Comparison of ENCODE assay signal across 10 cellular contexts in the genomic region with DNA sequence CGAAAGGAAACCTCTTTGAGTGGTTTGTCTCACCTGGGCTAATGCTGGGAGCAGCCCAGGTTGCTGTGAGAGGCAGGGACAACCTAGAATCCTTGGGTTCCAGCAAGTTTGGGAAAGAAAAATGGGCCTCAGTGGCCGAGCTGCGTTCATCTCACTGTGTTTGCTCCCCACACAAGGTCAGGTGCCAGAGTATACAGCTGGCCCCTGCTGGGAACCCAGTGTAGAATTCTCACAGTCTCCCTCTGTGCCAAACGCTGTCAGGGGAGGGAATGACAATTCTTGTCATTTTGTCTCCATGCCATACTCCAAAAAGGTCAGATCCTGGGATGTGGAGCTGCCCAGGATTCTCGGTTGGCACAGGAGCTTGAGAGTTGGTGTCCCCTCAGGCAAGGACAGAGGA. TPM values are rescaled to one million over a fixed set of nuclear protein-coding genes. Genes with fewer than 3 reads are reported as not detected.
DNase-seq lines count a peak whose midpoint lies in the region; ATAC-seq and TF ChIP-seq lines count a peak whose summit lies in the region.
"Had no signal": no experiment of that assay in that cellular context is flagged by ENCODE, and none has a peak within 500 bp of the region (broad histone marks: within the 10 kb centered on the region; RNA-seq: fewer than 3 reads in every experiment).

No MANE protein-coding gene starts in this region.

- H3K4me1 Mint-ChIP-seq in stimulated activated naive CD8-positive, alpha-beta T cell treated with anti-CD3 and anti-CD28 coated beads, Interleukin-15, Interleukin-2, amounts not matched to agents 100 ng/mL and 50 ng/mL, for 24 hours (ENCODE audit: low read depth) = peaks cover 80% of the 10 kb centered on the region
- H3K4me1 Mint-ChIP-seq in naive thymus-derived CD8-positive, alpha-beta T cell = peaks cover 45 to 84% (median 80%) of the 10 kb centered on the region in 4 donors

- peak overlapping the region; percentile 88 for H3K27ac Mint-ChIP-seq in stimulated activated naive CD8-positive, alpha-beta T cell treated with anti-CD3 and anti-CD28 coated beads, Interleukin-15, Interleukin-2, amounts not matched to agents 100 ng/mL and 50 ng/mL, for 24 hours
- H3K27ac Mint-ChIP-seq in naive thymus-derived CD8-positive, alpha-beta T cell = peak overlapping the region; percentile 75 to 95 (median 94)

- ATAC-seq in stimulated activated naive CD8-positive, alpha-beta T cell treated with anti-CD3 and anti-CD28 coated beads, Interleukin-15, Interleukin-2, amounts not matched to agents 100 U/mL and 50 U/mL, for 24 hours = no peak
- ATAC-seq in body of pancreas (no peak), HG02870 (IDR thresholded peaks at IDR 0.05; ENCODE audit: unreplicated experiment) (no peak), HG03280 (IDR thresholded peaks at IDR 0.05; ENCODE audit: unreplicated experiment) (no peak)
- ATAC-seq in naive thymus-derived CD8-positive, alpha-beta T cell = no peak

- peak overlapping the region; percentile 81 for H3K4me3 Mint-ChIP-seq in stimulated activated naive CD8-positive, alpha-beta T cell treated with anti-CD3 and anti-CD28 coated beads, Interleukin-15, Interleukin-2, amounts not matched to agents 100 ng/mL and 50 ng/mL, for 24 hours
- H3K4me3 Mint-ChIP-seq in naive thymus-derived CD8-positive, alpha-beta T cell = peak overlapping the region; percentile 76 to 98 (median 87)

- peaks cover 69% of the 10 kb centered on the region for H3K4me1 ChIP-seq in body of pancreas

- no peak for DNase-seq in stimulated activated naive CD8-positive, alpha-beta T cell treated with anti-CD3 and anti-CD28 coated beads, Interleukin-15, Interleukin-2, amounts not matched to agents 100 U/mL and 50 U/mL, for 24 hours
- DNase-seq in body of pancreas (peak; percentile 43 to 67 (median 59)), cortex of kidney (lab: John Stamatoyannopoulos, UW) (no peak), NCI-H226 (no peak)
- no peak for DNase-seq in naive thymus-derived CD8-positive, alpha-beta T cell

- TF ChIP-seq CTCF in body of pancreas (IDR thresholded peaks at IDR 0.05) = no peak

- H3K9me3 Mint-ChIP-seq in stimulated activated naive CD8-positive, alpha-beta T cell treated with anti-CD3 and anti-CD28 coated beads, Interleukin-15, Interleukin-2, amounts not matched to agents 100 ng/mL and 50 ng/mL, for 24 hours = no peaks in the 10 kb centered on the region
- no peaks in the 10 kb centered on the region for H3K9me3 Mint-ChIP-seq in naive thymus-derived CD8-positive, alpha-beta T cell

- H3K36me3 Mint-ChIP-seq in stimulated activated naive CD8-positive, alpha-beta T cell treated with anti-CD3 and anti-CD28 coated beads, Interleukin-15, Interleukin-2, amounts not matched to agents 100 ng/mL and 50 ng/mL, for 24 hours (ENCODE audit: low read depth) = peaks cover 7% of the 10 kb centered on the region
- peaks cover 0 to 21% (median 0%) of the 10 kb centered on the region in 3 donors for H3K36me3 Mint-ChIP-seq in naive thymus-derived CD8-positive, alpha-beta T cell

- no peaks in the 10 kb centered on the region for H3K27me3 ChIP-seq in body of pancreas
- H3K27me3 ChIP-seq: BE2C had no signal

- 17 to 21% methylated on average over 5 of the region's 5 CpGs for WGBS in body of pancreas, 2 donors

- H3K36me3 ChIP-seq in body of pancreas (replicated peaks in 1 of 2; ENCODE audit: insufficient read depth in 1 of 2, low read depth in 2 of 2) = no peaks in the 10 kb centered on the region
- H3K36me3 ChIP-seq: BE2C had no signal

- no peaks in the 10 kb centered on the region for H3K9me3 ChIP-seq in body of pancreas
- H3K9me3 ChIP-seq: BE2C had no signal

- peak overlapping the region; percentile 66 to 84 (median 76) for H3K27ac ChIP-seq in body of pancreas

- no peaks in the 10 kb centered on the region for H3K27me3 Mint-ChIP-seq in stimulated activated naive CD8-positive, alpha-beta T cell treated with anti-CD3 and anti-CD28 coated beads, Interleukin-15, Interleukin-2, amounts not matched to agents 100 ng/mL and 50 ng/mL, for 24 hours
- H3K27me3 Mint-ChIP-seq in naive thymus-derived CD8-positive, alpha-beta T cell = no peaks in the 10 kb centered on the region

- POLR2A ChIA-PET in naive thymus-derived CD8-positive, alpha-beta T cell (lab: Charles Lee) = interaction anchor here (0.8 to 15.9 kb wide), 11 partner anchors 9 to 349 kb away, joined by 3 to 303 read pairs (median 4); a partner anchor contains a TSS

- intact Hi-C loops in body of pancreas (cut with DNase I) = no loop called here

- H3K4me3 ChIP-seq in body of pancreas = no peak overlapping the region

- no peak for TF ChIP-seq POLR2A in body of pancreas (IDR thresholded peaks at IDR 0.05)

RNA-seq across cellular contexts. Expression of a gene that starts 4.3 kb away (rescaled TPM):
- 10 to 100 TPM; 79.4 to 86.4 TPM for total RNA-seq in body of pancreas
- total RNA-seq in naive thymus-derived CD8-positive, alpha-beta T cell = 100 to 1,000 TPM; 234 to 243 TPM
- polyA plus RNA-seq in naive thymus-derived CD8-positive, alpha-beta T cell = 10 to 100 TPM; 47.1 to 71.0 (median 52.5) TPM

RNA-seq across cellular contexts. Expression of a gene that starts 29.9 kb away (rescaled TPM):
- total RNA-seq in body of pancreas = 10 to 100 TPM; 36.9 to 63.0 TPM
- 1 to 10 TPM; 7.2 to 8.0 TPM for total RNA-seq in naive thymus-derived CD8-positive, alpha-beta T cell
- polyA plus RNA-seq in naive thymus-derived CD8-positive, alpha-beta T cell = under 1 TPM in 1 of 3 donors, not detected in 2; 0.52 TPM

RNA-seq across cellular contexts. Expression of a gene that starts 40.0 kb away (rescaled TPM):
- total RNA-seq in body of pancreas = not detected
- under 1 TPM; 0.25 to 0.73 TPM for total RNA-seq in naive thymus-derived CD8-positive, alpha-beta T cell
- polyA plus RNA-seq in naive thymus-derived CD8-positive, alpha-beta T cell = under 1 TPM in 2 of 3 donors, not detected in 1; 0.16 to 0.18 TPM
- total RNA-seq: mucosa of gallbladder had no signal

Comparison
In these comparisons a context has a peak if more than half of its experiments do, and no peak if none do; other contexts are left out.
1. DNase-seq: peak in body of pancreas (4 of 4); none in stimulated activated naive CD8-positive, alpha-beta T cell treated with anti-CD3 and anti-CD28 coated beads, Interleukin-15, Interleukin-2, amounts not matched to agents 100 U/mL and 50 U/mL, for 24 hours (single experiment), naive thymus-derived CD8-positive, alpha-beta T cell (0 of 10), cortex of kidney (single experiment) and NCI-H226 (single experiment).
2. RNA of a gene that starts 29.9 kb away (total RNA-seq): 36.9 to 63.0 TPM in body of pancreas; 7.2 to 8.0 TPM in naive thymus-derived CD8-positive, alpha-beta T cell; every median in the first group is over 4 times any median in the second.